Comparison of ENCODE assay signal across 8 cellular contexts in genomic region chr1:35568975-35569395, GRCh38. TPM values are rescaled to one million over a fixed set of nuclear protein-coding genes. Genes with fewer than 3 reads are reported as not detected.
DNase-seq lines count a peak whose midpoint lies in the region; ATAC-seq lines count a peak whose summit lies in the region.

No MANE protein-coding gene starts in this region.

- peaks cover 19 to 24% of the 10 kb centered on the region in 2 experiments for H3K4me1 ChIP-seq in trophoblast cell (ENCODE audit: control insufficient read depth in 1 of 2, insufficient read depth in 2 of 2, low read length in 2 of 2)

- no peak overlapping the region for H2BK120ac ChIP-seq in trophoblast cell (ENCODE audit: insufficient read depth, low read length, poor library complexity)

- H3K4me2 ChIP-seq in trophoblast cell (ENCODE audit: low read length) = no peak overlapping the region

- H2AK5ac ChIP-seq in trophoblast cell (ENCODE audit: low read length) = no peak overlapping the region

- no CpG with 5 or more reads among the region's 4 CpGs for WGBS in trophoblast cell (ENCODE audit: extremely low coverage, insufficient coverage, insufficient read length)

- H3K36me3 ChIP-seq in trophoblast cell (ENCODE audit: control insufficient read depth in 1 of 2, insufficient read depth in 2 of 2, low read length in 2 of 2) = peaks cover 6 to 11% of the 10 kb centered on the region in 2 experiments

- no peaks in the 10 kb centered on the region for H3K9me3 ChIP-seq in trophoblast cell (ENCODE audit: insufficient read depth, low read depth, low read length)

- no peak overlapping the region for H2BK12ac ChIP-seq in trophoblast cell (ENCODE audit: low read length)

- no peak overlapping the region for H4K91ac ChIP-seq in trophoblast cell (ENCODE audit: low read depth, low read length)

- no peak overlapping the region for H2AFZ ChIP-seq in trophoblast cell (ENCODE audit: insufficient read depth, low read length, poor library complexity)

- H3K27me3 ChIP-seq in trophoblast cell (ENCODE audit: insufficient read depth, low read length) = peaks cover 5% of the 10 kb centered on the region

- H3K4me3 ChIP-seq in trophoblast cell (ENCODE audit: low read depth, low read length) = no peak overlapping the region

- DNase-seq in ELF-1 (ENCODE audit: low read depth, low spot score) = peak; percentile 93
- DNase-seq in LoVo (ENCODE audit: low spot score) = peak; percentile 59
- peak; percentile 69 for DNase-seq in SK-N-DZ (ENCODE audit: low spot score)
- DNase-seq in activated naive CD4-positive, alpha-beta T cell treated with anti-CD3 and anti-CD28 coated beads, Interleukin-2, amount 50 U/mL, for 16 hours = peak; percentile 62
- DNase-seq in glomerular endothelial cell (ENCODE audit: extremely low read depth, low read depth, low spot score) = peak; percentile 31
- peak; percentile 70 to 89 for DNase-seq in trophoblast cell

- peaks cover 7% of the 10 kb centered on the region for H3K79me2 ChIP-seq in trophoblast cell (ENCODE audit: control insufficient read depth, insufficient read depth, low read length, poor library complexity)

- no peak overlapping the region for H3K27ac ChIP-seq in trophoblast cell (ENCODE audit: low read depth, low read length)

- H4K12ac ChIP-seq in trophoblast cell (ENCODE audit: low read depth, low read length) = no peak overlapping the region

- no peak overlapping the region for H3K23ac ChIP-seq in trophoblast cell (ENCODE audit: low read length)

- no peak overlapping the region for H2BK5ac ChIP-seq in trophoblast cell (ENCODE audit: low read depth, low read length, poor library complexity)

- H4K8ac ChIP-seq in trophoblast cell (ENCODE audit: low read depth, low read length) = no peak overlapping the region

- H3K9ac ChIP-seq in trophoblast cell (ENCODE audit: low read length) = no peak overlapping the region

- peaks cover 11% of the 10 kb centered on the region for H3K79me1 ChIP-seq in trophoblast cell (ENCODE audit: low read length)

- no peak overlapping the region for H3K18ac ChIP-seq in trophoblast cell (ENCODE audit: low read length)

- no peak for ATAC-seq in HG03280 (IDR thresholded peaks at IDR 0.05; ENCODE audit: unreplicated experiment)
- no peak for ATAC-seq in GM21825 (IDR thresholded peaks at IDR 0.05; ENCODE audit: unreplicated experiment)

- H3K14ac ChIP-seq in trophoblast cell (ENCODE audit: low read length) = no peak overlapping the region

- H3K4ac ChIP-seq in trophoblast cell (ENCODE audit: low read depth, low read length) = no peak overlapping the region

RNA-seq across cellular contexts. Expression of gene TFAP2E, which starts 4.1 kb away (rescaled TPM):
- 0.21 TPM in 1 of 2 replicates, not detected in the other for polyA plus RNA-seq in SK-N-DZ (2014; cell fraction: cytosol; rRNA removed)
- polyA plus RNA-seq in SK-N-DZ (2014; cell fraction: nucleus; rRNA removed) = 0.64 TPM in 1 of 2 replicates, not detected in the other
- 0.24 TPM in 1 of 2 replicates, not detected in the other for total RNA-seq in glomerular endothelial cell
- 3.7 and 4.0 TPM in 2 replicates for polyA plus RNA-seq in trophoblast cell (2013)

RNA-seq across cellular contexts. Expression of gene NCDN, which starts 11.4 kb away (rescaled TPM):
- 31.9 and 34.8 TPM in 2 replicates for polyA plus RNA-seq in SK-N-DZ (2014; cell fraction: cytosol; rRNA removed)
- 30.2 and 39.1 TPM in 2 replicates for polyA plus RNA-seq in SK-N-DZ (2014; cell fraction: nucleus; rRNA removed)
- 23.4 and 28.5 TPM in 2 replicates for total RNA-seq in glomerular endothelial cell
- 9.3 and 9.4 TPM in 2 replicates for polyA plus RNA-seq in trophoblast cell (2013)

RNA-seq across cellular contexts. Expression of gene KIAA0319L, which starts 11.8 kb away (rescaled TPM):
- 25.4 and 28.4 TPM in 2 replicates for polyA plus RNA-seq in SK-N-DZ (2014; cell fraction: cytosol; rRNA removed)
- polyA plus RNA-seq in SK-N-DZ (2014; cell fraction: nucleus; rRNA removed) = 28.3 and 52.9 TPM in 2 replicates
- total RNA-seq in glomerular endothelial cell = 68.7 and 102 TPM in 2 replicates
- 30.4 and 30.6 TPM in 2 replicates for polyA plus RNA-seq in trophoblast cell (2013)

Comparison
In these comparisons a context has a peak if more than half of its experiments do, and no peak if none do; other contexts are left out.
1. DNase-seq: peak in every context shown above with its lines; median percentile 93 in ELF-1; 80 in trophoblast cell; 69 in SK-N-DZ; 62 in activated naive CD4-positive, alpha-beta T cell treated with anti-CD3 and anti-CD28 coated beads, Interleukin-2, amount 50 U/mL, for 16 hours; 59 in LoVo; 31 in glomerular endothelial cell.